In genomic region chr7:94436018-94436604, GRCh38 we compare ENCODE assay signal across 8 cellular contexts. TPM values are rescaled to one million over a fixed set of nuclear protein-coding genes. Genes with fewer than 3 reads are reported as not detected.
DNase-seq lines count a peak whose midpoint lies in the region; ATAC-seq, FAIRE-seq and TF ChIP-seq lines count a peak whose summit lies in the region.

No MANE protein-coding gene starts in this region.

- DNase-seq in CD1c-positive myeloid dendritic cell (ENCODE audit: extremely low spot score), result peak; percentile 64
- DNase-seq in NCI-H69 (lab: John Stamatoyannopoulos, UW), result peak; percentile 88
- peak; percentile 32 to 38 for DNase-seq in activated CD4-positive, alpha-beta T cell treated with anti-CD3 and anti-CD28 coated beads, Interleukin-2, amount 50 U/mL, for 4 hours
- peak; percentile 49 for DNase-seq in middle frontal gyrus (ENCODE audit: extremely low spot score, low spot score)
- DNase-seq in stomach, result peak; percentile 66

- no peaks in the 10 kb centered on the region for H3K27me3 ChIP-seq in stomach

- TF ChIP-seq CTCF in stomach (IDR thresholded peaks at IDR 0.05), result peak in 4 of 7 experiments; percentile 57 to 72 (median 65)

- WGBS in stomach, 5 donors, result 19 to 23% (median 21%) methylated on average over 6 of the region's 6 CpGs

- no peaks in the 10 kb centered on the region for H3K9me3 ChIP-seq in stomach

- ATAC-seq in GM19043 (IDR thresholded peaks at IDR 0.05; ENCODE audit: low read depth, unreplicated experiment) (peak; percentile 84), HG03175 (IDR thresholded peaks at IDR 0.05; ENCODE audit: unreplicated experiment) (peak; percentile 92)

- TF ChIP-seq EP300 in stomach (IDR thresholded peaks at IDR 0.05), result no peak

- H3K27ac ChIP-seq in stomach, result no peak overlapping the region

- intact Hi-C loops in stomach (cut with DNase I; ENCODE audit: low total_unique reads), result no loop called here

- no peaks in the 10 kb centered on the region for H3K36me3 ChIP-seq in stomach

- peaks cover 0 to 10% (median 0%) of the 10 kb centered on the region in 4 donors for H3K4me1 ChIP-seq in stomach

- TF ChIP-seq POLR2A in stomach (IDR thresholded peaks at IDR 0.05), result no peak

- peak; percentile 86 for FAIRE-seq in endometrium (lab: Jason Lieb, UNC)

- H3K4me3 ChIP-seq in stomach, result no peak overlapping the region

RNA-seq across cellular contexts. Expression of gene COL1A2, which starts 41.4 kb away (rescaled TPM):
- 1,000 to 10,000 TPM in 2 of 5 donors, 100 to 1,000 TPM in 2, 10 to 100 TPM in 1; 30.9 to 3,975 (median 234) TPM for total RNA-seq in stomach
- 10 to 100 TPM; 32.2 to 51.6 (median 48.3) TPM for polyA plus RNA-seq in stomach

Comparison
In these comparisons a context has a peak if more than half of its experiments do, and no peak if none do; other contexts are left out.
1. DNase-seq: peak in every context shown above with its lines; median percentile 88 in NCI-H69; 66 in stomach; 64 in CD1c-positive myeloid dendritic cell; 49 in middle frontal gyrus; 35 in activated CD4-positive, alpha-beta T cell treated with anti-CD3 and anti-CD28 coated beads, Interleukin-2, amount 50 U/mL, for 4 hours.